ENCODE assay signal across 15 cellular contexts in genomic region chr7:33766396-33766795, GRCh38.
DNase-seq lines count a peak whose midpoint lies in the region; ATAC-seq and TF ChIP-seq lines count a peak whose summit lies in the region.
"Had no signal": no experiment of that assay in that cellular context is flagged by ENCODE, and none has a peak within 500 bp of the region (broad histone marks: within the 10 kb centered on the region; RNA-seq: fewer than 3 reads in every experiment).

No MANE protein-coding gene starts in this region.

- DNase-seq in cardiac fibroblast (ENCODE audit: low read depth in 2 of 2), result peak; percentile 64 to 91
- DNase-seq in fibroblast of mammary gland (ENCODE audit: low read depth), result peak; percentile 43
- peak; percentile 37 to 70 for DNase-seq in lung microvascular endothelial cell (ENCODE audit: low read depth in 2 of 2)
- no peak for DNase-seq in SKM-1 (lab: John Stamatoyannopoulos, UW; ENCODE audit: unreplicated experiment)
- no peak for DNase-seq in activated gamma-delta T cell (lab: John Stamatoyannopoulos, UW)
- DNase-seq: AML-193; Caco-2; CD8-positive, alpha-beta memory T cell; DND-41; GDM1; IMR-90 had no signal

- ATAC-seq in HG03439 (IDR thresholded peaks at IDR 0.05; ENCODE audit: unreplicated experiment), result no peak
- ATAC-seq: A549 had no signal

- TF ChIP-seq CTCF in cardiac fibroblast (IDR thresholded peaks at IDR 0.05; ENCODE audit: low read depth, low read length), result no peak
- TF ChIP-seq CTCF in fibroblast of mammary gland (conservative IDR thresholded peaks at IDR 0.05; ENCODE audit: control insufficient read depth, insufficient read depth, low read depth, low read length), result no peak

- H3K4me3 ChIP-seq in cardiac fibroblast (replicated peaks in 1 of 2; ENCODE audit: low read depth in 2 of 2, low read length in 2 of 2) (no peak overlapping the region), fibroblast of mammary gland (ENCODE audit: control insufficient read depth, low read depth, low read length) (no peak overlapping the region)
- H3K4me3 ChIP-seq: A549, BLaER1, HAP-1 had no signal

Comparison
In these comparisons a context has a peak if more than half of its experiments do, and no peak if none do; other contexts are left out.
1. DNase-seq: peak in cardiac fibroblast (2 of 2), fibroblast of mammary gland (single experiment) and lung microvascular endothelial cell (2 of 2); none in SKM-1 (single experiment) and activated gamma-delta T cell (single experiment).